ENCODE assay signal across 8 cellular contexts in genomic region chr3:139329364-139329850, GRCh38. TPM values are rescaled to one million over a fixed set of nuclear protein-coding genes. Genes with fewer than 3 reads are reported as not detected.
DNase-seq lines count a peak whose midpoint lies in the region; TF ChIP-seq lines count a peak whose summit lies in the region.

No MANE protein-coding gene starts in this region.

- intact Hi-C loops in tibial artery (cut with DNase I; ENCODE audit: low total_unique reads), result loop anchor here (10.0 kb wide), 1 partner anchor 395 kb away; no protein-coding TSS in a partner anchor

- peak; percentile 99 for TF ChIP-seq CTCF in Loucy (conservative IDR thresholded peaks at IDR 0.05; ENCODE audit: low read length)
- peak; percentile 100 for TF ChIP-seq CTCF in osteocyte (IDR thresholded peaks at IDR 0.05)
- TF ChIP-seq CTCF in tibial artery (IDR thresholded peaks at IDR 0.05), result peak; percentile 87 to 94

- H4K20me1 ChIP-seq in Loucy (ENCODE audit: insufficient read depth, low read length, poor library complexity, severe bottlenecking), result no peaks in the 10 kb centered on the region

- no peaks in the 10 kb centered on the region for H3K36me3 Mint-ChIP-seq in osteocyte (ENCODE audit: unreplicated experiment)

- H3K79me2 ChIP-seq in Loucy (ENCODE audit: insufficient read depth, low read length), result no peaks in the 10 kb centered on the region

- H3K4me3 ChIP-seq in Loucy (ENCODE audit: low read length, poor library complexity, severe bottlenecking) (peak overlapping the region; percentile 72), tibial artery (no peak overlapping the region)

- H3K27me3 Mint-ChIP-seq in osteocyte (ENCODE audit: unreplicated experiment), result peaks cover 48% of the 10 kb centered on the region

- no peaks in the 10 kb centered on the region for H3K27me3 ChIP-seq in Loucy (ENCODE audit: insufficient read depth, low read length, poor library complexity, severe bottlenecking)
- H3K27me3 ChIP-seq in tibial artery, result peaks cover 0 to 23% of the 10 kb centered on the region in 2 donors

- DNase-seq in GM04504 (ENCODE audit: low read depth) (peak; percentile 68), HCEC 1CT (peak; percentile 73), SIG-M5 treated with dmso at 0.1 percent for 504 hours (lab: John Stamatoyannopoulos, UW; ENCODE audit: unreplicated experiment) (peak; percentile 85), activated gamma-delta T cell (lab: John Stamatoyannopoulos, UW) (peak; percentile 72), germinal center (ENCODE audit: low spot score) (peak; percentile 89), osteocyte (ENCODE audit: extremely low spot score, unreplicated experiment) (peak; percentile 95), tibial artery (peak; percentile 72 to 82)

- H3K4me1 ChIP-seq in Loucy (ENCODE audit: insufficient read depth, low read length, poor library complexity, severe bottlenecking) (peaks cover 19% of the 10 kb centered on the region), tibial artery (peaks cover 0 to 7% (median 0%) of the 10 kb centered on the region in 4 donors)

- no peaks in the 10 kb centered on the region for H3K36me3 ChIP-seq in Loucy (ENCODE audit: insufficient read depth, low read length)
- no peaks in the 10 kb centered on the region for H3K36me3 ChIP-seq in tibial artery

- no peaks in the 10 kb centered on the region for H3K9me3 Mint-ChIP-seq in osteocyte (ENCODE audit: unreplicated experiment)

- H3K9ac ChIP-seq in Loucy (ENCODE audit: low read depth, low read length, poor library complexity, severe bottlenecking), result peak overlapping the region; percentile 50

- no peaks in the 10 kb centered on the region for H3K4me1 Mint-ChIP-seq in osteocyte (ENCODE audit: unreplicated experiment)

- no peaks in the 10 kb centered on the region for H3K9me2 ChIP-seq in Loucy (replicated peaks; ENCODE audit: low read depth, low read length)

- H2AFZ ChIP-seq in Loucy (ENCODE audit: low read length), result peak overlapping the region; percentile 98

- no peaks in the 10 kb centered on the region for H3K9me3 ChIP-seq in Loucy (ENCODE audit: insufficient read depth, low read depth, low read length)
- H3K9me3 ChIP-seq in tibial artery, result no peaks in the 10 kb centered on the region

- H3K4me3 Mint-ChIP-seq in osteocyte (ENCODE audit: unreplicated experiment), result no peak overlapping the region

- peak overlapping the region; percentile 89 for H3K4me2 ChIP-seq in Loucy (ENCODE audit: low read depth, low read length, poor library complexity, severe bottlenecking)

- no peak overlapping the region for H3K27ac Mint-ChIP-seq in osteocyte (ENCODE audit: unreplicated experiment)

- no peak overlapping the region for H3K27ac ChIP-seq in tibial artery

- H3F3A ChIP-seq in Loucy (ENCODE audit: low read depth), result no peaks in the 10 kb centered on the region

RNA-seq across cellular contexts. Expression of gene MRPS22, which starts 14.4 kb away (rescaled TPM):
- total RNA-seq in osteocyte, result 30.4 and 35.8 TPM in 2 replicates
